In genomic region chr4:5020341-5020740, GRCh38 we compare ENCODE assay signal across 19 cellular contexts. TPM values are rescaled to one million over a fixed set of nuclear protein-coding genes. Genes with fewer than 3 reads are reported as not detected.
DNase-seq lines count a peak whose midpoint lies in the region; ATAC-seq, FAIRE-seq and TF ChIP-seq lines count a peak whose summit lies in the region.
"Had no signal": no experiment of that assay in that cellular context is flagged by ENCODE, and none has a peak within 500 bp of the region (broad histone marks: within the 10 kb centered on the region; RNA-seq: fewer than 3 reads in every experiment).

No MANE protein-coding gene starts in this region.

- H3K9ac ChIP-seq in Karpas-422 (ENCODE audit: low read length): no peak overlapping the region
- H3K9ac ChIP-seq in H1 (replicated peaks in 1 of 4; ENCODE audit: extremely low read depth in 1 of 4, low read depth in 3 of 4, low read length in 3 of 4): no peak overlapping the region
- H3K9ac ChIP-seq: GM23248 had no signal

- no peak overlapping the region for H3K4me2 ChIP-seq in Karpas-422 (ENCODE audit: low read depth, low read length, poor library complexity, severe bottlenecking)
- H3K4me2 ChIP-seq in H1 (ENCODE audit: insufficient read depth in 1 of 2, low read depth in 2 of 2, low read length in 2 of 2): no peak overlapping the region; a peak in 1 of 4 replicates

- no peak overlapping the region for H3K4ac ChIP-seq in H1 (replicated peaks; ENCODE audit: insufficient read length, low read depth, low read length)

- intact Hi-C loops in naive thymus-derived CD4-positive, alpha-beta T cell (cut with micrococcal nuclease): no loop called here

- no peak overlapping the region for H3K18ac ChIP-seq in H1 (ENCODE audit: extremely low read depth, low read length)

- CTCF ChIA-PET in H1 (lab: Charles Lee; ENCODE audit: partially characterized antibody): interaction anchor here (0.6 to 1.6 kb wide), 4 partner anchors 11 to 84 kb away, joined by 3 to 7 read pairs (median 4); no protein-coding TSS in a partner anchor
- CTCF ChIA-PET in naive thymus-derived CD4-positive, alpha-beta T cell (lab: Charles Lee): no interaction called here

- H2AK5ac ChIP-seq in H1 (ENCODE audit: low read depth, low read length): no peak overlapping the region; the same call in 1 of the 2 replicates

- no peak overlapping the region for H3K27ac ChIP-seq in Karpas-422 (ENCODE audit: low read length)
- no peak overlapping the region for H3K27ac ChIP-seq in H1 (ENCODE audit: low read depth, low read length)
- no peak overlapping the region for H3K27ac ChIP-seq in naive thymus-derived CD4-positive, alpha-beta T cell (ENCODE audit: low read depth, low read length)
- H3K27ac ChIP-seq: GM23248 had no signal

- H3K4me1 Mint-ChIP-seq in nephron: peaks cover 7% of the 10 kb centered on the region
- H3K4me1 Mint-ChIP-seq in naive thymus-derived CD4-positive, alpha-beta T cell: peaks cover 0 to 4% (median 0%) of the 10 kb centered on the region in 7 donors

- no peak for TF ChIP-seq EP300 in H1 (IDR thresholded peaks at IDR 0.05; ENCODE audit: borderline replicate concordance in 1 of 2, low read depth in 2 of 2, low read length in 2 of 2)

- 0 out of 2 replicates have a peak overlapping the region, but pooled peaks have one; percentile 45 for H2BK12ac ChIP-seq in H1 (ENCODE audit: low read depth, low read length)

- H3K23ac ChIP-seq in H1 (ENCODE audit: insufficient read length): no peak overlapping the region

- WGBS in H1 (ENCODE audit: extremely low coverage in 1 of 2, insufficient coverage in 1 of 2, insufficient read length in 1 of 2, insufficient replicate concordance in 2 of 2, low coverage in 1 of 2, low lambda C conversion rate in 2 of 2, missing lambda C conversion rate in 1 of 2), 2 experiments: 100% methylated on average over 1 of the region's 1 CpG; no CpG with 5 or more reads in 1 of the 2 experiments

- no peak overlapping the region for H2BK120ac ChIP-seq in H1 (replicated peaks; ENCODE audit: low read depth, low read length)

- no peaks in the 10 kb centered on the region for H3K36me3 Mint-ChIP-seq in nephron (ENCODE audit: low read depth)
- no peaks in the 10 kb centered on the region for H3K36me3 Mint-ChIP-seq in naive thymus-derived CD4-positive, alpha-beta T cell
- H3K36me3 Mint-ChIP-seq: CD8-positive, alpha-beta T cell had no signal

- H3K27ac Mint-ChIP-seq in nephron: no peak overlapping the region
- no peak overlapping the region for H3K27ac Mint-ChIP-seq in naive thymus-derived CD4-positive, alpha-beta T cell
- H3K27ac Mint-ChIP-seq: CD8-positive, alpha-beta T cell; H9 had no signal

- no peak for TF ChIP-seq RAD21 in H1 (IDR thresholded peaks at IDR 0.05 in 1 of 2, conservative IDR thresholded peaks at IDR 0.05 in 1 of 2; ENCODE audit: low read depth in 2 of 2, low read length in 2 of 2)

- no peak overlapping the region for H4K8ac ChIP-seq in H1 (ENCODE audit: extremely low read depth, insufficient read depth, low read length)

- H2AFZ ChIP-seq in Karpas-422 (ENCODE audit: low read length): no peak overlapping the region
- H2AFZ ChIP-seq in H1 (ENCODE audit: low read length): no peak overlapping the region
- H2AFZ ChIP-seq: GM23248 had no signal

- FAIRE-seq in H1 (lab: Jason Lieb, UNC): no peak
- FAIRE-seq: G401.6, GM12892, GM19239 had no signal

- no peak overlapping the region for H2BK5ac ChIP-seq in H1 (ENCODE audit: low read depth, low read length)

- no peaks in the 10 kb centered on the region for H3K79me1 ChIP-seq in H1 (ENCODE audit: low read depth, low read length)

- H3K9me3 Mint-ChIP-seq in nephron: peaks cover 15% of the 10 kb centered on the region
- H3K9me3 Mint-ChIP-seq in naive thymus-derived CD4-positive, alpha-beta T cell: peaks cover 0 to 8% (median 0%) of the 10 kb centered on the region in 11 donors
- H3K9me3 Mint-ChIP-seq: CD8-positive, alpha-beta T cell; H9 had no signal

- H3K56ac ChIP-seq in H1 (replicated peaks; ENCODE audit: insufficient read length, low read depth, low read length): no peak overlapping the region

- no peaks in the 10 kb centered on the region for H3K9me2 ChIP-seq in Karpas-422 (replicated peaks; ENCODE audit: insufficient read depth, low read length)

- no peak overlapping the region for H3K14ac ChIP-seq in H1 (ENCODE audit: insufficient read length)

- no peak overlapping the region for H2BK20ac ChIP-seq in H1 (ENCODE audit: low read length)

- H3K4me3 ChIP-seq in Karpas-422 (ENCODE audit: low read length) (no peak overlapping the region), NB4 (ENCODE audit: low read depth, low read length) (peak overlapping the region; percentile 68), H1 (ENCODE audit: extremely low read depth in 1 of 4, insufficient read depth in 2 of 4, low read depth in 3 of 4, low read length in 4 of 4) (no peak overlapping the region)
- H3K4me3 ChIP-seq in naive thymus-derived CD4-positive, alpha-beta T cell (ENCODE audit: low read length): no peak overlapping the region
- H3K4me3 ChIP-seq: GM23248 had no signal

- H2BK15ac ChIP-seq in H1 (ENCODE audit: low read length): no peak overlapping the region

- peaks cover 11% of the 10 kb centered on the region for H3K27me3 Mint-ChIP-seq in nephron (ENCODE audit: low read depth)
- H3K27me3 Mint-ChIP-seq in naive thymus-derived CD4-positive, alpha-beta T cell: peaks cover 10 to 45% (median 19%) of the 10 kb centered on the region in 5 donors

- TF ChIP-seq POLR2A in NB4 (IDR thresholded peaks at IDR 0.05; ENCODE audit: extremely low read depth, insufficient read length): no peak
- no peak for TF ChIP-seq POLR2A in H1 (IDR thresholded peaks at IDR 0.05; ENCODE audit: control extremely low read depth in 1 of 2, low read depth in 2 of 2, low read length in 2 of 2)

- no peaks in the 10 kb centered on the region for H3K79me2 ChIP-seq in Karpas-422 (ENCODE audit: low read length)
- no peaks in the 10 kb centered on the region for H3K79me2 ChIP-seq in H1 (ENCODE audit: control insufficient read depth in 1 of 2, insufficient read depth in 2 of 2, low read length in 2 of 2)

- H3K27me3 ChIP-seq in Karpas-422 (ENCODE audit: low read length): no peaks in the 10 kb centered on the region
- peaks cover 0 to 3% (median under 1%) of the 10 kb centered on the region in 4 experiments; a peak in 1 of 7 replicates for H3K27me3 ChIP-seq in H1 (replicated peaks in 1 of 4; ENCODE audit: control insufficient read depth in 3 of 4, extremely low read depth in 1 of 4, insufficient read depth in 3 of 4, low read length in 3 of 4)
- H3K27me3 ChIP-seq in naive thymus-derived CD4-positive, alpha-beta T cell (ENCODE audit: control insufficient read depth in 2 of 2, insufficient read depth in 2 of 2, low read length in 2 of 2): no peaks in the 10 kb centered on the region

- H4K20me1 ChIP-seq in Karpas-422 (ENCODE audit: insufficient read depth, low read depth, low read length): no peaks in the 10 kb centered on the region
- no peaks in the 10 kb centered on the region for H4K20me1 ChIP-seq in H1 (replicated peaks in 1 of 2; ENCODE audit: control insufficient read depth in 1 of 2, insufficient read depth in 2 of 2, low read length in 2 of 2)

- no peak overlapping the region for H4K5ac ChIP-seq in H1 (ENCODE audit: insufficient read length, low read depth, low read length)

- POLR2A ChIA-PET in H1 (lab: Charles Lee; ENCODE audit: partially characterized antibody): no interaction called here
- POLR2A ChIA-PET in naive thymus-derived CD4-positive, alpha-beta T cell (lab: Charles Lee): no interaction called here

- no peaks in the 10 kb centered on the region; the same call in none of the 2 replicates for H3K23me2 ChIP-seq in H1 (ENCODE audit: low read depth, low read length)

- H3K36me3 ChIP-seq in Karpas-422 (ENCODE audit: insufficient read depth, low read length): no peaks in the 10 kb centered on the region
- no peaks in the 10 kb centered on the region for H3K36me3 ChIP-seq in H1 (ENCODE audit: control insufficient read depth in 2 of 4, insufficient read depth in 4 of 4, low read length in 3 of 4)
- no peaks in the 10 kb centered on the region for H3K36me3 ChIP-seq in naive thymus-derived CD4-positive, alpha-beta T cell (ENCODE audit: control insufficient read depth in 2 of 3, insufficient read depth in 3 of 3, low read length in 3 of 3)

- TF ChIP-seq CTCF in NB4 (IDR thresholded peaks at IDR 0.05; ENCODE audit: low read depth, low read length) (no peak), H1 (IDR thresholded peaks at IDR 0.05; ENCODE audit: control extremely low read depth in 1 of 3, insufficient read depth in 1 of 3, low read depth in 1 of 3, low read length in 3 of 3) (no peak), nephron (IDR thresholded peaks at IDR 0.05; ENCODE audit: unreplicated experiment in 3 of 3) (no peak)

- H3K9me3 ChIP-seq in Karpas-422 (ENCODE audit: low read length) (no peaks in the 10 kb centered on the region), H1 (ENCODE audit: insufficient read depth in 2 of 2, low read depth in 1 of 2, low read length in 1 of 2) (no peaks in the 10 kb centered on the region)
- no peaks in the 10 kb centered on the region for H3K9me3 ChIP-seq in naive thymus-derived CD4-positive, alpha-beta T cell (ENCODE audit: control insufficient read depth in 2 of 3, low read length in 3 of 3)
- H3K9me3 ChIP-seq: Caco-2 had no signal

- DNase-seq in Karpas-422 (peak; percentile 19), NB4 (ENCODE audit: low read depth) (no peak), H1 (ENCODE audit: low read depth in 1 of 2, low spot score in 2 of 2) (no peak), NCI-H748 (lab: John Stamatoyannopoulos, UW; ENCODE audit: unreplicated experiment) (no peak)
- DNase-seq in naive thymus-derived CD4-positive, alpha-beta T cell: no peak
- DNase-seq: C1 segment of cervical spinal cord; Caco-2; CD8-positive, alpha-beta T cell; DMS153; DND-41; GM23248 had no signal

- ATAC-seq in naive thymus-derived CD4-positive, alpha-beta T cell: no peak
- ATAC-seq: CD8-positive, alpha-beta T cell; HCT116 had no signal

- H4K91ac ChIP-seq in H1 (replicated peaks; ENCODE audit: insufficient read length, low read length): no peak overlapping the region

- H3K4me3 Mint-ChIP-seq in nephron: peak overlapping the region in 2 of 3 experiments; percentile 31 to 52
- no peak overlapping the region for H3K4me3 Mint-ChIP-seq in naive thymus-derived CD4-positive, alpha-beta T cell
- H3K4me3 Mint-ChIP-seq: CD8-positive, alpha-beta T cell had no signal

- no peaks in the 10 kb centered on the region for H3K4me1 ChIP-seq in Karpas-422 (ENCODE audit: low read length)
- H3K4me1 ChIP-seq in H1 (replicated peaks in 1 of 4; ENCODE audit: control insufficient read depth in 3 of 4, insufficient read depth in 4 of 4, low read length in 3 of 4): peaks cover 0 to 7% (median 3%) of the 10 kb centered on the region in 4 experiments; a peak in 4 of 7 replicates
- H3K4me1 ChIP-seq in naive thymus-derived CD4-positive, alpha-beta T cell (ENCODE audit: control insufficient read depth in 2 of 2, insufficient read depth in 2 of 2, low read length in 2 of 2): no peaks in the 10 kb centered on the region
- H3K4me1 ChIP-seq: Caco-2 had no signal

RNA-seq across cellular contexts. Expression of gene CYTL1, which starts 1.1 kb away (rescaled TPM):
- not detected in 2 replicates for total RNA-seq in Karpas-422 (2014; rRNA removed; shearing (Covaris generic); ENCODE audit: low replicate concordance)
- 8.1 and 9.8 TPM in 2 replicates for total RNA-seq in H1 (2021; fragmentation: NEBNext Ultra II Directional; extraction: Animal tissue kit (Norgen Biotek cat#: 25700))
- polyA plus RNA-seq in H1 (2011; rRNA removed): 8.0 and 8.6 TPM in 2 replicates
- polyA plus RNA-seq in H1 (2011; cell fraction: cytosol; rRNA removed): 8.3 TPM
- polyA plus RNA-seq in H1 (2011; cell fraction: nucleus; rRNA removed): 5.9 TPM
- polyA plus RNA-seq in H1 (2012, experiment 1 of 2): 4.8 to 7.0 TPM (median 5.5 TPM) in 4 replicates
- polyA plus RNA-seq in H1 (2012, experiment 2 of 2): 5.9 TPM
- 17.4 TPM for polyA plus RNA-seq in H1 (2013, experiment 1 of 2)
- polyA plus RNA-seq in H1 (2013, experiment 2 of 2): 21.8 TPM
- 2.1 and 4.4 TPM in 2 replicates for polyA minus RNA-seq in H1 (2011; rRNA and poly(A)+ RNA removed)
- 3.5 TPM for polyA minus RNA-seq in H1 (2011; cell fraction: cytosol; rRNA and poly(A)+ RNA removed)
- 0.90 TPM for polyA minus RNA-seq in H1 (2011; cell fraction: nucleus; rRNA and poly(A)+ RNA removed)
- 1 to 10 TPM in 1 of 5 experiments, not detected in 4; 1.6 TPM for total RNA-seq in naive thymus-derived CD4-positive, alpha-beta T cell
- not detected for polyA plus RNA-seq in naive thymus-derived CD4-positive, alpha-beta T cell
- total RNA-seq: A172; Caco-2; CD8-positive, alpha-beta T cell; GM23248 had no signal
- polyA plus RNA-seq: BJ had no signal

RNA-seq across cellular contexts. Expression of gene STK32B, which starts 30.9 kb away (rescaled TPM):
- not detected in 2 replicates for total RNA-seq in Karpas-422 (2014; rRNA removed; shearing (Covaris generic); ENCODE audit: low replicate concordance)
- total RNA-seq in H1 (2021; fragmentation: NEBNext Ultra II Directional; extraction: Animal tissue kit (Norgen Biotek cat#: 25700)): 2.5 and 2.6 TPM in 2 replicates
- 1.7 and 2.3 TPM in 2 replicates for polyA plus RNA-seq in H1 (2011; rRNA removed)
- polyA plus RNA-seq in H1 (2011; cell fraction: cytosol; rRNA removed): 1.9 TPM
- polyA plus RNA-seq in H1 (2011; cell fraction: nucleus; rRNA removed): 2.7 TPM
- 1.8 to 3.3 TPM (median 2.5 TPM) in 4 replicates for polyA plus RNA-seq in H1 (2012, experiment 1 of 2)
- polyA plus RNA-seq in H1 (2012, experiment 2 of 2): 2.0 TPM
- 1.3 TPM for polyA plus RNA-seq in H1 (2013, experiment 1 of 2)
- polyA plus RNA-seq in H1 (2013, experiment 2 of 2): 1.2 TPM
- polyA minus RNA-seq in H1 (2011; rRNA and poly(A)+ RNA removed): 3.7 and 4.7 TPM in 2 replicates
- polyA minus RNA-seq in H1 (2011; cell fraction: cytosol; rRNA and poly(A)+ RNA removed): 1.4 TPM
- polyA minus RNA-seq in H1 (2011; cell fraction: nucleus; rRNA and poly(A)+ RNA removed): 4.0 TPM
- total RNA-seq in naive thymus-derived CD4-positive, alpha-beta T cell: 1 to 10 TPM in 1 of 5 experiments, not detected in 4; 1.7 TPM
- polyA plus RNA-seq in naive thymus-derived CD4-positive, alpha-beta T cell: not detected
- total RNA-seq: CD8-positive, alpha-beta T cell had no signal

Comparison
In these comparisons a context has a peak if more than half of its experiments do, and no peak if none do; other contexts are left out.
1. H3K4me3 Mint-ChIP-seq: peak in nephron (2 of 3); none in naive thymus-derived CD4-positive, alpha-beta T cell (0 of 10).